In genomic region chr1:33257759-33258712, GRCh38 we compare ENCODE assay signal across 8 cellular contexts. TPM values are rescaled to one million over a fixed set of nuclear protein-coding genes. Genes with fewer than 3 reads are reported as not detected.
DNase-seq lines count a peak whose midpoint lies in the region; ATAC-seq and TF ChIP-seq lines count a peak whose summit lies in the region.

No MANE protein-coding gene starts in this region.

- peaks cover 24 to 25% of the 10 kb centered on the region in 2 donors for H3K4me1 Mint-ChIP-seq in natural killer cell treated with Interleukin-12 subunit alpha and Interleukin-12 subunit beta and Interleukin-15 and Interleukin-18, amount 100 ng/mL, for 72 hours (ENCODE audit: low read depth in 2 of 2)

- no peaks in the 10 kb centered on the region for H3K9me3 ChIP-seq in BE2C
- H3K9me3 ChIP-seq in effector memory CD4-positive, alpha-beta T cell (ENCODE audit: control insufficient read depth, low read length) = no peaks in the 10 kb centered on the region

- no peaks in the 10 kb centered on the region for H3K36me3 ChIP-seq in BE2C
- H3K36me3 ChIP-seq in effector memory CD4-positive, alpha-beta T cell (ENCODE audit: control insufficient read depth, insufficient read depth, low read length) = no peaks in the 10 kb centered on the region

- H3K36me3 Mint-ChIP-seq in natural killer cell treated with Interleukin-12 subunit alpha and Interleukin-12 subunit beta and Interleukin-15 and Interleukin-18, amount 100 ng/mL, for 72 hours = no peaks in the 10 kb centered on the region

- no peak for ATAC-seq in natural killer cell treated with Interleukin-12 subunit alpha and Interleukin-12 subunit beta and Interleukin-15 and Interleukin-18, amount 100 ng/mL, for 72 hours
- ATAC-seq in GM21576 (IDR thresholded peaks at IDR 0.05; ENCODE audit: unreplicated experiment) = no peak

- H3K4me3 ChIP-seq in BE2C (ENCODE audit: low read depth, low read length) (peak overlapping the region; percentile 72), LNCaP clone FGC (ENCODE audit: low read depth, low read length) (peak overlapping the region; percentile 76)
- peak overlapping the region; percentile 76 for H3K4me3 ChIP-seq in effector memory CD4-positive, alpha-beta T cell (ENCODE audit: insufficient read depth, low read depth, low read length, poor library complexity, severe bottlenecking)

- no peak for DNase-seq in BE2C
- no peak for DNase-seq in LNCaP clone FGC (ENCODE audit: low read depth)
- DNase-seq in effector memory CD4-positive, alpha-beta T cell = no peak
- no peak for DNase-seq in natural killer cell treated with Interleukin-12 subunit alpha and Interleukin-12 subunit beta and Interleukin-15 and Interleukin-18, amount 100 ng/mL, for 72 hours (ENCODE audit: low spot score)
- DNase-seq in KG1 (lab: John Stamatoyannopoulos, UW) = no peak
- no peak for DNase-seq in C1 segment of cervical spinal cord (lab: John Stamatoyannopoulos, UW)
- DNase-seq in UCSD-AML1 (lab: John Stamatoyannopoulos, UW; ENCODE audit: unreplicated experiment) = no peak

- TF ChIP-seq CTCF in BE2C (IDR thresholded peaks at IDR 0.05; ENCODE audit: low read depth, low read length) = no peak
- TF ChIP-seq CTCF in LNCaP clone FGC (IDR thresholded peaks at IDR 0.05; ENCODE audit: control insufficient read depth, extremely low read depth, insufficient read depth) = no peak

- no peaks in the 10 kb centered on the region for H3K9me3 Mint-ChIP-seq in natural killer cell treated with Interleukin-12 subunit alpha and Interleukin-12 subunit beta and Interleukin-15 and Interleukin-18, amount 100 ng/mL, for 72 hours

- no peaks in the 10 kb centered on the region; the same call in 1 of the 2 replicates for H3K4me1 ChIP-seq in BE2C
- peaks cover 14% of the 10 kb centered on the region for H3K4me1 ChIP-seq in effector memory CD4-positive, alpha-beta T cell (ENCODE audit: control insufficient read depth, insufficient read depth, low read length, poor library complexity, severe bottlenecking)

- H3K27me3 Mint-ChIP-seq in natural killer cell treated with Interleukin-12 subunit alpha and Interleukin-12 subunit beta and Interleukin-15 and Interleukin-18, amount 100 ng/mL, for 72 hours = no peaks in the 10 kb centered on the region

- H3K27ac Mint-ChIP-seq in natural killer cell treated with Interleukin-12 subunit alpha and Interleukin-12 subunit beta and Interleukin-15 and Interleukin-18, amount 100 ng/mL, for 72 hours = peak overlapping the region in 1 of 2 donors; percentile 82

- no peaks in the 10 kb centered on the region for H3K27me3 ChIP-seq in BE2C
- H3K27me3 ChIP-seq in effector memory CD4-positive, alpha-beta T cell (replicated peaks; ENCODE audit: control insufficient read depth, insufficient read depth, low read length, poor library complexity, severe bottlenecking) = no peaks in the 10 kb centered on the region

- peak overlapping the region; percentile 90 for H3K4me3 Mint-ChIP-seq in natural killer cell treated with Interleukin-12 subunit alpha and Interleukin-12 subunit beta and Interleukin-15 and Interleukin-18, amount 100 ng/mL, for 72 hours

- H3K27ac ChIP-seq in effector memory CD4-positive, alpha-beta T cell (ENCODE audit: insufficient read depth, low read length, poor library complexity, severe bottlenecking) = no peak overlapping the region

RNA-seq across cellular contexts. Expression of gene ZNF362, which starts 1.7 kb away (rescaled TPM):
- polyA plus RNA-seq in BE2C (2012; ENCODE audit: insufficient read depth, insufficient read length, low read depth) = 31.2 TPM
- 1 to 10 TPM; 6.7 to 7.5 TPM for total RNA-seq in natural killer cell treated with Interleukin-12 subunit alpha and Interleukin-12 subunit beta and Interleukin-15 and Interleukin-18, amount 100 ng/mL, for 72 hours
